Comparison of ENCODE assay signal across 2 cellular contexts in genomic region chr12:43685491-43685890, GRCh38.
DNase-seq lines count a peak whose midpoint lies in the region; ATAC-seq, FAIRE-seq and TF ChIP-seq lines count a peak whose summit lies in the region.
"Not testable (repeated sequence)": the region's sequence is repeated elsewhere in the genome, so short reads cannot be mapped to it uniquely, and the experiment has no call there.

No MANE protein-coding gene starts in this region.

- not testable (repeated sequence) for H3K27ac ChIP-seq in kidney (ENCODE audit: low read depth in 2 of 2, low read length in 2 of 2)

- H3K9ac ChIP-seq in kidney (ENCODE audit: low read length in 2 of 2) = not testable (repeated sequence)

- not testable (repeated sequence) for H3K4me3 ChIP-seq in kidney (ENCODE audit: low read length in 2 of 2)

- H3K4me1 ChIP-seq in kidney (ENCODE audit: control insufficient read depth in 1 of 2, insufficient read depth in 1 of 2, low read depth in 1 of 2, low read length in 2 of 2) = not testable (repeated sequence)

- peak; percentile 7 for DNase-seq in Right ventricle myocardium inferior (ENCODE audit: missing footprints)
- DNase-seq in kidney = peak; percentile 16

- H3K9me3 ChIP-seq in kidney (ENCODE audit: control insufficient read depth in 1 of 2, low read length in 2 of 2) = not testable (repeated sequence)

- ATAC-seq in Right ventricle myocardium inferior = not testable (repeated sequence)

- not testable (repeated sequence) for H3K36me3 ChIP-seq in kidney (ENCODE audit: control insufficient read depth in 1 of 2, insufficient read depth in 2 of 2, low read length in 2 of 2)

- FAIRE-seq in kidney (lab: Jason Lieb, UNC) = not testable (repeated sequence)

- intact Hi-C loops in Right ventricle myocardium inferior (cut with DNase I); kidney (cut with DNase I): not testable (repeated sequence)

- TF ChIP-seq CTCF in kidney (IDR thresholded peaks at IDR 0.05; ENCODE audit: borderline replicate concordance, extremely low read depth, insufficient read depth) = not testable (repeated sequence)
